In genomic region chr12:71477046-71477445, GRCh38 we compare ENCODE assay signal across 33 cellular contexts. TPM values are rescaled to one million over a fixed set of nuclear protein-coding genes. Genes with fewer than 3 reads are reported as not detected.
DNase-seq lines count a peak whose midpoint lies in the region; ATAC-seq and TF ChIP-seq lines count a peak whose summit lies in the region.
"Had no signal": no experiment of that assay in that cellular context is flagged by ENCODE, and none has a peak within 500 bp of the region (broad histone marks: within the 10 kb centered on the region; RNA-seq: fewer than 3 reads in every experiment).

No MANE protein-coding gene starts in this region.

- H3K4me1 ChIP-seq in endodermal cell (ENCODE audit: control insufficient read depth, insufficient read depth, low read length) = no peaks in the 10 kb centered on the region
- H3K4me1 ChIP-seq in right cardiac atrium (ENCODE audit: control insufficient read depth, insufficient read depth, low read length) = no peaks in the 10 kb centered on the region
- H3K4me1 ChIP-seq: A549, HAP-1, heart right ventricle, thyroid gland had no signal

- H3K36me3 Mint-ChIP-seq in endodermal cell (ENCODE audit: low read depth) (peaks cover 16% of the 10 kb centered on the region), osteocyte (ENCODE audit: unreplicated experiment) (peaks cover 8% of the 10 kb centered on the region)
- H3K36me3 Mint-ChIP-seq: activated CD8-positive, alpha-beta memory T cell treated with anti-CD3 and anti-CD28 coated beads, Interleukin-2, amount 10 ng/mL, durations not matched to agents 7 days and 5 days; activated naive CD8-positive, alpha-beta T cell treated with anti-CD3 and anti-CD28 coated beads, Interleukin-2, amount 10 ng/mL, durations not matched to agents 7 days and 5 days; naive thymus-derived CD8-positive, alpha-beta T cell had no signal

- H3K4me1 Mint-ChIP-seq in endodermal cell (peaks cover 14% of the 10 kb centered on the region), osteocyte (ENCODE audit: unreplicated experiment) (peaks cover 57% of the 10 kb centered on the region)
- H3K4me1 Mint-ChIP-seq: activated B cell treated with CpG ODN at 0.5 μM for 24 hours; activated CD8-positive, alpha-beta memory T cell treated with anti-CD3 and anti-CD28 coated beads, Interleukin-2, amount 10 ng/mL, durations not matched to agents 7 days and 5 days; activated naive CD8-positive, alpha-beta T cell treated with anti-CD3 and anti-CD28 coated beads, Interleukin-2, amount 10 ng/mL, durations not matched to agents 7 days and 5 days; naive thymus-derived CD8-positive, alpha-beta T cell; stimulated activated naive CD8-positive, alpha-beta T cell treated with anti-CD3 and anti-CD28 coated beads, Interleukin-15, amount 100 ng/mL, for 72 hours had no signal

- WGBS in endodermal cell (ENCODE audit: insufficient coverage in 1 of 2, insufficient read length in 1 of 2), 2 experiments = 87% methylated on average over 3 of the region's 3 CpGs; no CpG with 5 or more reads in 1 of the 2 experiments
- 54% methylated on average over 3 of the region's 3 CpGs for WGBS in right cardiac atrium

- H3K27me3 ChIP-seq in endodermal cell (ENCODE audit: control insufficient read depth, insufficient read depth, low read length, poor library complexity, severe bottlenecking) (no peaks in the 10 kb centered on the region), right cardiac atrium (ENCODE audit: control insufficient read depth, insufficient read depth) (no peaks in the 10 kb centered on the region)
- H3K27me3 ChIP-seq: thyroid gland had no signal

- H3K9me3 Mint-ChIP-seq in endodermal cell = peaks cover 6% of the 10 kb centered on the region
- H3K9me3 Mint-ChIP-seq in osteocyte (ENCODE audit: unreplicated experiment) = no peaks in the 10 kb centered on the region
- H3K9me3 Mint-ChIP-seq: activated B cell treated with CpG ODN at 0.5 μM for 24 hours; CD4-positive, alpha-beta T cell; stimulated activated naive CD8-positive, alpha-beta T cell treated with anti-CD3 and anti-CD28 coated beads, Interleukin-15, amount 100 ng/mL, for 72 hours had no signal

- H3K9ac ChIP-seq in endodermal cell (ENCODE audit: extremely low read depth, low read length, poor library complexity, severe bottlenecking) = no peak overlapping the region

- no peaks in the 10 kb centered on the region for H3K27me3 Mint-ChIP-seq in endodermal cell (ENCODE audit: insufficient read depth)
- H3K27me3 Mint-ChIP-seq in osteocyte (ENCODE audit: unreplicated experiment) = no peaks in the 10 kb centered on the region

- TF ChIP-seq CTCF in AG10803 (conservative IDR thresholded peaks at IDR 0.05; ENCODE audit: low read length) (no peak), endodermal cell (conservative IDR thresholded peaks at IDR 0.05) (no peak), osteocyte (IDR thresholded peaks at IDR 0.05) (no peak)

- peaks cover 55% of the 10 kb centered on the region for H3K36me3 ChIP-seq in endodermal cell (ENCODE audit: control insufficient read depth, insufficient read depth, low read length)
- H3K36me3 ChIP-seq: HAP-1, heart right ventricle, thyroid gland had no signal

- DNase-seq in AG10803 (ENCODE audit: low read depth) (peak; percentile 33), M059J (ENCODE audit: low read depth) (peak; percentile 12), endodermal cell (no peak), osteocyte (ENCODE audit: extremely low spot score, unreplicated experiment) (no peak), right cardiac atrium (no peak), UCSD-AML1 (lab: John Stamatoyannopoulos, UW; ENCODE audit: unreplicated experiment) (no peak)
- DNase-seq: activated B cell treated with CpG ODN at 0.5 μM for 24 hours; activated CD4-positive, alpha-beta T cell treated with anti-CD3 and anti-CD28 coated beads, Interleukin-2, amount 50 U/mL, for 1 hour; activated CD8-positive, alpha-beta memory T cell treated with anti-CD3 and anti-CD28 coated beads, Interleukin-2, amount 10 ng/mL, durations not matched to agents 7 days and 5 days; activated gamma-delta T cell treated with Interleukin-2 at 50 U/mL for 16 hours; activated naive CD8-positive, alpha-beta T cell treated with anti-CD3 and anti-CD28 coated beads, Interleukin-2, amount 10 ng/mL, durations not matched to agents 7 days and 5 days; activated T-cell treated with anti-CD3 and anti-CD28 coated beads, Interleukin-2, amount 50 U/mL, for 48 hours; CD4-positive, alpha-beta T cell; DMS153; heart right ventricle; left ventricle myocardium superior; midbrain; naive thymus-derived CD8-positive, alpha-beta T cell; NCI-H1092 treated with DMSO at 0.1 percent for 48 hours; NCI-H187; occipital lobe; stimulated activated CD4-positive, alpha-beta T cell treated with anti-CD3 and anti-CD28 coated beads, Interleukin-2, amount 100 ng/mL, for 48 hours; stimulated activated naive CD8-positive, alpha-beta T cell treated with anti-CD3 and anti-CD28 coated beads, Interleukin-15, amount 100 ng/mL, for 72 hours; T-helper 1 cell; thyroid gland had no signal

- peaks cover 16% of the 10 kb centered on the region for H3K9me3 ChIP-seq in endodermal cell (ENCODE audit: control insufficient read depth, low read length)
- H3K9me3 ChIP-seq in right cardiac atrium (ENCODE audit: control insufficient read depth, low read length) = no peaks in the 10 kb centered on the region
- H3K9me3 ChIP-seq: A549, HAP-1, heart right ventricle, thyroid gland had no signal

- no peak for ATAC-seq in GM21529 (IDR thresholded peaks at IDR 0.05; ENCODE audit: unreplicated experiment)
- ATAC-seq in HG02571 (IDR thresholded peaks at IDR 0.05; ENCODE audit: unreplicated experiment) = no peak
- no peak for ATAC-seq in right cardiac atrium
- ATAC-seq: A549; activated CD8-positive, alpha-beta memory T cell treated with anti-CD3 and anti-CD28 coated beads, Interleukin-2, amount 10 ng/mL, durations not matched to agents 7 days and 5 days; naive thymus-derived CD8-positive, alpha-beta T cell; stimulated activated naive CD8-positive, alpha-beta T cell treated with anti-CD3 and anti-CD28 coated beads, Interleukin-15, amount 100 ng/mL, for 72 hours had no signal

- H3K4me3 Mint-ChIP-seq in endodermal cell (no peak overlapping the region), osteocyte (ENCODE audit: unreplicated experiment) (no peak overlapping the region)
- H3K4me3 Mint-ChIP-seq: activated B cell treated with CpG ODN at 0.5 μM for 24 hours; activated CD8-positive, alpha-beta memory T cell treated with anti-CD3 and anti-CD28 coated beads, Interleukin-2, amount 10 ng/mL, durations not matched to agents 7 days and 5 days; activated naive CD8-positive, alpha-beta T cell treated with anti-CD3 and anti-CD28 coated beads, Interleukin-2, amount 10 ng/mL, durations not matched to agents 7 days and 5 days; CD4-positive, alpha-beta T cell; naive thymus-derived CD8-positive, alpha-beta T cell; stimulated activated naive CD8-positive, alpha-beta T cell treated with anti-CD3 and anti-CD28 coated beads, Interleukin-15, amount 100 ng/mL, for 72 hours had no signal

- intact Hi-C loops in right cardiac atrium (cut with DNase I) = no loop called here

- H3K27ac ChIP-seq in endodermal cell (ENCODE audit: low read depth, low read length) = no peak overlapping the region
- H3K27ac ChIP-seq in right cardiac atrium (ENCODE audit: low read length) = no peak overlapping the region
- H3K27ac ChIP-seq: A549, heart right ventricle, thyroid gland had no signal

- H3K27ac Mint-ChIP-seq in endodermal cell = peak overlapping the region; percentile 20
- peak overlapping the region; percentile 95 for H3K27ac Mint-ChIP-seq in osteocyte (ENCODE audit: unreplicated experiment)
- H3K27ac Mint-ChIP-seq: activated B cell treated with CpG ODN at 0.5 μM for 24 hours; activated CD8-positive, alpha-beta memory T cell treated with anti-CD3 and anti-CD28 coated beads, Interleukin-2, amount 10 ng/mL, durations not matched to agents 7 days and 5 days; activated naive CD8-positive, alpha-beta T cell treated with anti-CD3 and anti-CD28 coated beads, Interleukin-2, amount 10 ng/mL, durations not matched to agents 7 days and 5 days; CD4-positive, alpha-beta T cell; naive thymus-derived CD8-positive, alpha-beta T cell; stimulated activated naive CD8-positive, alpha-beta T cell treated with anti-CD3 and anti-CD28 coated beads, Interleukin-15, amount 100 ng/mL, for 72 hours had no signal

- H3K4me3 ChIP-seq in AG10803 (ENCODE audit: low read length) = no peak overlapping the region
- H3K4me3 ChIP-seq in endodermal cell (ENCODE audit: low read length) = no peak overlapping the region
- H3K4me3 ChIP-seq in right cardiac atrium (ENCODE audit: low read length) = no peak overlapping the region
- H3K4me3 ChIP-seq: A549, HAP-1, heart right ventricle, thyroid gland had no signal

RNA-seq across cellular contexts. Expression of gene LGR5, which starts 37.4 kb away (rescaled TPM):
- total RNA-seq in M059J (2014; rRNA removed; shearing (Covaris generic)) = 0.07 and 0.49 TPM in 2 replicates
- 10 to 100 TPM; 27.2 to 49.9 TPM for total RNA-seq in endodermal cell
- polyA plus RNA-seq in endodermal cell (2013, experiment 1 of 2) = 18.7 TPM
- 18.5 TPM for polyA plus RNA-seq in endodermal cell (2013, experiment 2 of 2)
- total RNA-seq in osteocyte = 55.8 and 56.4 TPM in 2 replicates
- total RNA-seq in right cardiac atrium = under 1 TPM in 2 of 4 donors, not detected in 2; 0.14 to 0.68 TPM
- polyA plus RNA-seq in right cardiac atrium = 0.29 TPM
- total RNA-seq: activated B cell treated with CpG ODN at 0.5 μM for 24 hours; activated CD8-positive, alpha-beta memory T cell treated with anti-CD3 and anti-CD28 coated beads, Interleukin-2, amount 10 ng/mL, durations not matched to agents 7 days and 5 days; activated naive CD8-positive, alpha-beta T cell treated with anti-CD3 and anti-CD28 coated beads, Interleukin-2, amount 10 ng/mL, durations not matched to agents 7 days and 5 days; cardiac septum; CD4-positive, alpha-beta T cell; left ventricle myocardium superior; naive thymus-derived CD8-positive, alpha-beta T cell; NCI-H460; occipital lobe; RPMI7951; SK-MEL-5 had no signal
- polyA plus RNA-seq: A549; naive thymus-derived CD8-positive, alpha-beta T cell had no signal

Comparison
In these comparisons a context has a peak if more than half of its experiments do, and no peak if none do; other contexts are left out.
1. DNase-seq: peak in AG10803 (single experiment) and M059J (single experiment); none in endodermal cell (single experiment), osteocyte (single experiment), right cardiac atrium (0 of 3) and UCSD-AML1 (single experiment).
2. RNA of gene LGR5, which starts 37.4 kb away (total RNA-seq): 55.8 to 56.4 TPM in osteocyte and 27.2 to 49.9 TPM in endodermal cell; 0.07 to 0.49 TPM in M059J and 0.14 to 0.68 TPM in right cardiac atrium; every median in the first group is over 10 times any median in the second.